In genomic region chr19:16330811-16331690, GRCh38 we compare ENCODE assay signal across 10 cellular contexts. TPM values are rescaled to one million over a fixed set of nuclear protein-coding genes. Genes with fewer than 3 reads are reported as not detected.
DNase-seq lines count a peak whose midpoint lies in the region; ATAC-seq and TF ChIP-seq lines count a peak whose summit lies in the region.
"Had no signal": no experiment of that assay in that cellular context is flagged by ENCODE, and none has a peak within 500 bp of the region (broad histone marks: within the 10 kb centered on the region; RNA-seq: fewer than 3 reads in every experiment).

No MANE protein-coding gene starts in this region.

- H3K27me3 Mint-ChIP-seq in activated CD4-positive, alpha-beta T cell treated with anti-CD3 and anti-CD28 coated beads, Interleukin-2, amount 10 ng/mL, durations not matched to agents 7 days and 5 days, result peaks cover 11% of the 10 kb centered on the region

- peak overlapping the region; percentile 100 for H3K4me3 Mint-ChIP-seq in activated CD4-positive, alpha-beta T cell treated with anti-CD3 and anti-CD28 coated beads, Interleukin-2, amount 10 ng/mL, durations not matched to agents 7 days and 5 days
- H3K4me3 Mint-ChIP-seq: nephron had no signal

- H3K36me3 Mint-ChIP-seq in activated CD4-positive, alpha-beta T cell treated with anti-CD3 and anti-CD28 coated beads, Interleukin-2, amount 10 ng/mL, durations not matched to agents 7 days and 5 days (ENCODE audit: low read depth), result peaks cover 48% of the 10 kb centered on the region

- peaks cover 27% of the 10 kb centered on the region for H3K36me3 ChIP-seq in effector memory CD4-positive, alpha-beta T cell (ENCODE audit: control insufficient read depth, insufficient read depth, low read length)
- H3K36me3 ChIP-seq in spleen (peaks cover 0 to 34% (median 12%) of the 10 kb centered on the region in 6 donors), MG63 (peaks cover 31% of the 10 kb centered on the region)

- DNase-seq in activated CD4-positive, alpha-beta T cell treated with anti-CD3 and anti-CD28 coated beads, Interleukin-2, amount 10 ng/mL, durations not matched to agents 7 days and 5 days, result no peak
- DNase-seq in activated CD4-positive, alpha-beta T cell treated with anti-CD3 and anti-CD28 coated beads for 1 hour, result no peak
- peak in 1 of 3 donors; percentile 21 for DNase-seq in effector memory CD4-positive, alpha-beta T cell
- DNase-seq in spleen, result no peak
- DNase-seq in MG63, result no peak
- DNase-seq in COLO829 (ENCODE audit: low spot score), result no peak
- DNase-seq: NCI-H2227 treated with DMSO at 0.1 percent for 48 hours had no signal

- H3K4me1 ChIP-seq in effector memory CD4-positive, alpha-beta T cell (ENCODE audit: control insufficient read depth, insufficient read depth, low read length, poor library complexity, severe bottlenecking), result peaks cover 16% of the 10 kb centered on the region
- H3K4me1 ChIP-seq in spleen, result peaks cover 27 to 89% (median 45%) of the 10 kb centered on the region in 6 donors

- 73 to 84% (median 79%) methylated on average over 16 of the region's 16 CpGs for WGBS in spleen, 5 donors

- peak overlapping the region; percentile 89 for H3K27ac ChIP-seq in effector memory CD4-positive, alpha-beta T cell (ENCODE audit: insufficient read depth, low read length, poor library complexity, severe bottlenecking)
- H3K27ac ChIP-seq in spleen, result peak overlapping the region in 7 of 8 donors; percentile 93 to 99 (median 96)

- CTCF ChIA-PET in activated CD4-positive, alpha-beta T cell treated with anti-CD3 and anti-CD28 coated beads, Interleukin-2, amount 10 ng/mL, durations not matched to agents 7 days and 5 days (lab: Charles Lee), result interaction anchor here (0.6 to 2.9 kb wide), 13 partner anchors 8 to 241 kb away, joined by 3 to 14 read pairs (median 3); no protein-coding TSS in a partner anchor

- peaks cover 58% of the 10 kb centered on the region for H3K4me1 Mint-ChIP-seq in activated CD4-positive, alpha-beta T cell treated with anti-CD3 and anti-CD28 coated beads, Interleukin-2, amount 10 ng/mL, durations not matched to agents 7 days and 5 days

- POLR2A ChIA-PET in activated CD4-positive, alpha-beta T cell treated with anti-CD3 and anti-CD28 coated beads, Interleukin-2, amount 10 ng/mL, durations not matched to agents 7 days and 5 days (lab: Charles Lee), result interaction anchor here (0.6 to 5.4 kb wide), 10 partner anchors 8 to 61 kb away, joined by 3 to 50 read pairs (median 6); no protein-coding TSS in a partner anchor

- ATAC-seq in SK-N-SH treated with all-trans-retinoic acid at 6 μM for 48 hours (peak; percentile 9), GM21723 (IDR thresholded peaks at IDR 0.05; ENCODE audit: unreplicated experiment) (no peak)

- H3K27ac Mint-ChIP-seq in activated CD4-positive, alpha-beta T cell treated with anti-CD3 and anti-CD28 coated beads, Interleukin-2, amount 10 ng/mL, durations not matched to agents 7 days and 5 days, result peak overlapping the region; percentile 99
- H3K27ac Mint-ChIP-seq: nephron had no signal

- intact Hi-C loops in spleen (cut with DNase I; ENCODE audit: low total_unique reads), result no loop called here

- no peaks in the 10 kb centered on the region for H3K27me3 ChIP-seq in effector memory CD4-positive, alpha-beta T cell (replicated peaks; ENCODE audit: control insufficient read depth, insufficient read depth, low read length, poor library complexity, severe bottlenecking)
- no peaks in the 10 kb centered on the region for H3K27me3 ChIP-seq in spleen (replicated peaks in 1 of 7)
- H3K27me3 ChIP-seq in MG63, result no peaks in the 10 kb centered on the region

- TF ChIP-seq POLR2A in spleen (IDR thresholded peaks at IDR 0.05), result no peak

- H3K4me3 ChIP-seq in effector memory CD4-positive, alpha-beta T cell (ENCODE audit: insufficient read depth, low read depth, low read length, poor library complexity, severe bottlenecking), result no peak overlapping the region
- H3K4me3 ChIP-seq in spleen, result peak overlapping the region in 1 of 8 donors; percentile 97
- H3K4me3 ChIP-seq in MG63, result no peak overlapping the region

- H3K9me3 Mint-ChIP-seq in activated CD4-positive, alpha-beta T cell treated with anti-CD3 and anti-CD28 coated beads, Interleukin-2, amount 10 ng/mL, durations not matched to agents 7 days and 5 days, result no peaks in the 10 kb centered on the region
- H3K9me3 Mint-ChIP-seq: nephron had no signal

- TF ChIP-seq CTCF in spleen (IDR thresholded peaks at IDR 0.05 in 8 of 11, conservative IDR thresholded peaks at IDR 0.05 in 3 of 11), result no peak

- no peaks in the 10 kb centered on the region for H3K9me3 ChIP-seq in effector memory CD4-positive, alpha-beta T cell (ENCODE audit: control insufficient read depth, low read length)
- no peaks in the 10 kb centered on the region for H3K9me3 ChIP-seq in spleen
- H3K9me3 ChIP-seq in MG63, result no peaks in the 10 kb centered on the region

TF ChIP-seq in SK-N-SH treated with all-trans-retinoic acid at 6 μM for 48 hours, 23 proteins besides CTCF, POLR2A, EP300 and RAD21:
- 0 out of 2 replicates have a peak, but pooled peaks have one; percentile 34 for TF ChIP-seq TOX (CRISPR knock-in tag; IDR thresholded peaks at IDR 0.05; ENCODE audit: borderline replicate concordance)
- no peak for TF ChIP-seq ZNF70 (CRISPR knock-in tag; IDR thresholded peaks at IDR 0.05)
- TF ChIP-seq ZC3H10 (CRISPR knock-in tag; IDR thresholded peaks at IDR 0.05), result no peak
- TF ChIP-seq BACH2 (CRISPR knock-in tag; IDR thresholded peaks at IDR 0.05; ENCODE audit: borderline replicate concordance), result no peak

RNA-seq across cellular contexts. Expression of gene KLF2, which starts 6.4 kb away (rescaled TPM):
- 100 to 1,000 TPM; 253 to 255 TPM for total RNA-seq in activated CD4-positive, alpha-beta T cell treated with anti-CD3 and anti-CD28 coated beads, Interleukin-2, amount 10 ng/mL, durations not matched to agents 7 days and 5 days
- 100 to 1,000 TPM in 6 of 7 donors, 10 to 100 TPM in 1; 86.0 to 179 (median 106) TPM for total RNA-seq in spleen
- polyA plus RNA-seq in spleen, result 10 to 100 TPM in 2 of 3 donors, 1 to 10 TPM in 1; 9.7 to 27.1 (median 19.5) TPM
- 4.4 and 6.3 TPM in 2 replicates for total RNA-seq in MG63 (2014; rRNA removed; shearing (Covaris generic); ENCODE audit: low replicate concordance)

Comparison
In these comparisons a context has a peak if more than half of its experiments do, and no peak if none do; other contexts are left out.
1. RNA of gene KLF2, which starts 6.4 kb away (total RNA-seq): 253 to 255 TPM in activated CD4-positive, alpha-beta T cell treated with anti-CD3 and anti-CD28 coated beads, Interleukin-2, amount 10 ng/mL, durations not matched to agents 7 days and 5 days and 86.0 to 179 TPM in spleen; 4.4 to 6.3 TPM in MG63; every median in the first group is over 10 times any median in the second.